1 cellular context compared by ENCODE assay signal in the genomic region with DNA sequence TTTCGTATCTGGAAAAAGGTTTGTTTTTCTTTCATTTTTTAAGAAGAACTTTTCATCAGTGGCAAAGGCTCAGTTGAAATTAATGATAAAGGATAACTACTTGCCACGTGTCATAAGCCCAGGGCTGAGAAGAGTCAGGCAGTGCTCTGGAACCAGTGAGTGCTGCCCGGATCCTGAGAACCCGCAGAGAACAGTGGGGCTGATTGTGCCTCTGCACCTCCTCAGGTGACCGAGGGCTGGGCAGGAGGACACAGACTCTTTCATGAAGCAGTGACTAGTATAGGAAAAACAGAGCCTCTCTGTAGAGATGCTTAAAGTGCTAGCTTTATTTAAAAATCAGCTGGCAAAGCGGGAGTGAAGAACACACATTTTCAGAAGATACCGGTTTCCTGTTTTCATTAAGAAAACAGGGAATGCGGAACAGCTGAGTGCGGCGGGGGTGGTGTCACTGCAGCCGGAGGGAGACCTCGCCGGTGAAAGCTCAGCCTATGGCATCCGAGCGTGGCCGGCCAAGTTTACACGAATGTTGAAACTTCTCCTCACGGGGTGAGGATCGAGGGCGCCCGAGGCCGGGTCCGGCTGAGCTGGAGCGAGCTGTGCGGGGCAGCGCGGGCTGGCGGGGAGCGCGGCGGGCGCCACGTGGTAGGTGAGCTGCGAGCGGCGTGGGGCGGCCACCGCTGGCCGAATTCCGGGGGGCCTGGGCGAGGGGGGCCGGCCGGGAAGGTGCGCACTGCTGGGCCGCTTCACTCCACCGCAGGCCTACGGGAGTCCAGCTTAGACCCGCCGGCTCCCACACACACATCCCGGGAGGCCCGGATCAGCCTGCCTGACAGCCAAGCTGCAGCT.
TF ChIP-seq lines count a peak whose summit lies in the region.

No MANE protein-coding gene starts in this region.

TF ChIP-seq in HepG2, 621 proteins besides CTCF, POLR2A, EP300 and RAD21 (continued from another document):
- TF ChIP-seq ZNF768 (CRISPR knock-in tag; IDR thresholded peaks at IDR 0.05) (0 out of 2 replicates have a peak, but pooled peaks have one; percentile 23), SRSF4 (IDR thresholded peaks at IDR 0.05; ENCODE audit: low read depth, low read length, poor library complexity, severe bottlenecking) (no peak), ZNF652 (CRISPR knock-in tag; IDR thresholded peaks at IDR 0.05; ENCODE audit: borderline replicate concordance, low read depth) (no peak), SAP130 (CRISPR knock-in tag; IDR thresholded peaks at IDR 0.05; ENCODE audit: low read depth) (peak; percentile 57), KAT2B (IDR thresholded peaks at IDR 0.05; ENCODE audit: borderline replicate concordance, low read depth, low read length) (no peak), HNRNPK (IDR thresholded peaks at IDR 0.05; ENCODE audit: low read depth, low read length, poor library complexity, severe bottlenecking) (peak; percentile 18), NCOA2 (CRISPR knock-in tag; IDR thresholded peaks at IDR 0.05) (0 out of 2 replicates have a peak, but pooled peaks have one; percentile 22), ZNF556 (CRISPR knock-in tag; IDR thresholded peaks at IDR 0.05; ENCODE audit: borderline replicate concordance) (no peak)
- TF ChIP-seq, protein P1, sequence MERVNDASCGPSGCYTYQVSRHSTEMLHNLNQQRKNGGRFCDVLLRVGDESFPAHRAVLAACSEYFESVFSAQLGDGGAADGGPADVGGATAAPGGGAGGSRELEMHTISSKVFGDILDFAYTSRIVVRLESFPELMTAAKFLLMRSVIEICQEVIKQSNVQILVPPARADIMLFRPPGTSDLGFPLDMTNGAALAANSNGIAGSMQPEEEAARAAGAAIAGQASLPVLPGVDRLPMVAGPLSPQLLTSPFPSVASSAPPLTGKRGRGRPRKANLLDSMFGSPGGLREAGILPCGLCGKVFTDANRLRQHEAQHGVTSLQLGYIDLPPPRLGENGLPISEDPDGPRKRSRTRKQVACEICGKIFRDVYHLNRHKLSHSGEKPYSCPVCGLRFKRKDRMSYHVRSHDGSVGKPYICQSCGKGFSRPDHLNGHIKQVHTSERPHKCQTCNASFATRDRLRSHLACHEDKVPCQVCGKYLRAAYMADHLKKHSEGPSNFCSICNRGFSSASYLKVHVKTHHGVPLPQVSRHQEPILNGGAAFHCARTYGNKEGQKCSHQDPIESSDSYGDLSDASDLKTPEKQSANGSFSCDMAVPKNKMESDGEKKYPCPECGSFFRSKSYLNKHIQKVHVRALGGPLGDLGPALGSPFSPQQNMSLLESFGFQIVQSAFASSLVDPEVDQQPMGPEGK (CRISPR knock-in tag; IDR thresholded peaks at IDR 0.05) = peak; percentile 55
- TF ChIP-seq, protein P2, sequence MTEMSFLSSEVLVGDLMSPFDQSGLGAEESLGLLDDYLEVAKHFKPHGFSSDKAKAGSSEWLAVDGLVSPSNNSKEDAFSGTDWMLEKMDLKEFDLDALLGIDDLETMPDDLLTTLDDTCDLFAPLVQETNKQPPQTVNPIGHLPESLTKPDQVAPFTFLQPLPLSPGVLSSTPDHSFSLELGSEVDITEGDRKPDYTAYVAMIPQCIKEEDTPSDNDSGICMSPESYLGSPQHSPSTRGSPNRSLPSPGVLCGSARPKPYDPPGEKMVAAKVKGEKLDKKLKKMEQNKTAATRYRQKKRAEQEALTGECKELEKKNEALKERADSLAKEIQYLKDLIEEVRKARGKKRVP (CRISPR knock-in tag; IDR thresholded peaks at IDR 0.05) = peak in 1 of 2 experiments; percentile 36; a peak in 1 of 4 replicates
